21 cellular contexts compared by ENCODE assay signal in genomic region chr19:41619018-41619571, GRCh38. TPM values are rescaled to one million over a fixed set of nuclear protein-coding genes. Genes with fewer than 3 reads are reported as not detected.
DNase-seq lines count a peak whose midpoint lies in the region; ATAC-seq lines count a peak whose summit lies in the region.
"Had no signal": no experiment of that assay in that cellular context is flagged by ENCODE, and none has a peak within 500 bp of the region (broad histone marks: within the 10 kb centered on the region; RNA-seq: fewer than 3 reads in every experiment).

No MANE protein-coding gene starts in this region.

- DNase-seq in AML-193 (lab: John Stamatoyannopoulos, UW) (peak; percentile 49 to 71), GDM1 (lab: John Stamatoyannopoulos, UW) (peak; percentile 36), MV-4-11 (lab: John Stamatoyannopoulos, UW) (peak; percentile 93), cardiac septum (ENCODE audit: low spot score) (no peak), activated T-cell treated with anti-CD3 and anti-CD28 coated beads for 4 hours (no peak)
- peak; percentile 38 for DNase-seq in activated CD8-positive, alpha-beta memory T cell treated with anti-CD3 and anti-CD28 coated beads, Interleukin-2, amount 50 U/mL, for 48 hours
- DNase-seq: C1 segment of cervical spinal cord, DMS79, KG1, NCI-H1694 treated with DMSO at 0.1 percent for 48 hours, NCI-H2107, NCI-H510A, NCI-H748 treated with DMSO at 0.1 percent for 48 hours, SW 1271 had no signal

- ATAC-seq in GM19324 (IDR thresholded peaks at IDR 0.05; ENCODE audit: low FRiP score, unreplicated experiment), result no peak
- ATAC-seq in HG03095 (IDR thresholded peaks at IDR 0.05; ENCODE audit: unreplicated experiment), result no peak
- ATAC-seq: A549, Panc1 had no signal

- intact Hi-C loops in cardiac septum (cut with DNase I), result no loop called here

RNA-seq across cellular contexts. Expression of gene CEACAM4, which starts 7.8 kb away (rescaled TPM):
- 0.51 TPM for total RNA-seq in cardiac septum
- total RNA-seq: H1, HT-29, SK-MEL-5 had no signal

RNA-seq across cellular contexts. Expression of gene CEACAM21, which starts 43.1 kb away (rescaled TPM):
- 0.27 TPM for total RNA-seq in cardiac septum
- total RNA-seq: H1, HT-29 had no signal

Comparison
In these comparisons a context has a peak if more than half of its experiments do, and no peak if none do; other contexts are left out.
1. DNase-seq: peak in AML-193 (2 of 2), GDM1 (single experiment), MV-4-11 (single experiment) and activated CD8-positive, alpha-beta memory T cell treated with anti-CD3 and anti-CD28 coated beads, Interleukin-2, amount 50 U/mL, for 48 hours (single experiment); none in cardiac septum (single experiment) and activated T-cell treated with anti-CD3 and anti-CD28 coated beads for 4 hours (single experiment).